ENCODE assay signal across 8 cellular contexts in genomic region chr18:12376034-12376717, GRCh38. TPM values are rescaled to one million over a fixed set of nuclear protein-coding genes. Genes with fewer than 3 reads are reported as not detected.
DNase-seq lines count a peak whose midpoint lies in the region; ATAC-seq and TF ChIP-seq lines count a peak whose summit lies in the region.

No MANE protein-coding gene starts in this region.

- H3K27me3 ChIP-seq in ACC112 (ENCODE audit: insufficient read depth, low read length): no peaks in the 10 kb centered on the region
- no peaks in the 10 kb centered on the region for H3K27me3 ChIP-seq in upper lobe of left lung

- 13 to 17% methylated on average over 38 of the region's 38 CpGs for WGBS in lower leg skin, 2 donors
- WGBS in upper lobe of left lung, 2 donors: 23 to 30% methylated on average over 15 to 38 of the region's 38 CpGs

- H3K4me3 ChIP-seq in ACC112 (ENCODE audit: low read depth, low read length) (peak overlapping the region; percentile 98), lower leg skin (ENCODE audit: low read depth, poor library complexity, severe bottlenecking) (peak overlapping the region; percentile 77), upper lobe of left lung (peak overlapping the region; percentile 85 to 90 (median 86))

- TF ChIP-seq CTCF in lower leg skin (IDR thresholded peaks at IDR 0.05) (no peak), upper lobe of left lung (IDR thresholded peaks at IDR 0.05) (no peak)

- TF ChIP-seq EP300 in upper lobe of left lung (IDR thresholded peaks at IDR 0.05): no peak

- H3K79me2 ChIP-seq in ACC112 (ENCODE audit: control insufficient read depth, insufficient read depth, low read length, unreplicated experiment): peaks cover 54% of the 10 kb centered on the region

- H3K9me3 ChIP-seq in upper lobe of left lung: no peaks in the 10 kb centered on the region

- H3K27ac ChIP-seq in ACC112 (ENCODE audit: low read depth, low read length): peak overlapping the region; percentile 98
- H3K27ac ChIP-seq in upper lobe of left lung: peak overlapping the region; percentile 98 to 100 (median 98)

- TF ChIP-seq POLR2A in lower leg skin (IDR thresholded peaks at IDR 0.05): no peak
- no peak for TF ChIP-seq POLR2A in upper lobe of left lung (IDR thresholded peaks at IDR 0.05)

- H3K36me3 ChIP-seq in ACC112 (ENCODE audit: insufficient read depth, low read length): peaks cover 9% of the 10 kb centered on the region
- H3K36me3 ChIP-seq in upper lobe of left lung: peaks cover 0 to 3% (median 0%) of the 10 kb centered on the region in 4 donors

- intact Hi-C loops in lower leg skin (cut with DNase I; ENCODE audit: low total_unique reads): no loop called here

- peak; percentile 55 for DNase-seq in RKO (ENCODE audit: low spot score)
- DNase-seq in cerebellar cortex (ENCODE audit: low spot score): peak; percentile 16
- DNase-seq in lower leg skin (ENCODE audit: low spot score in 2 of 2): peak in 1 of 2 donors; percentile 38
- peak; percentile 23 to 54 for DNase-seq in upper lobe of left lung
- no peak for DNase-seq in NK-92 treated with Interleukin-12 subunit alpha and Interleukin-12 subunit beta, amount 100 ng/mL, for 24 hours (lab: John Stamatoyannopoulos, UW)
- DNase-seq in midbrain (lab: John Stamatoyannopoulos, UW): no peak

- peak; percentile 0 for ATAC-seq in GM18868 (IDR thresholded peaks at IDR 0.05; ENCODE audit: unreplicated experiment)
- no peak for ATAC-seq in upper lobe of left lung (ENCODE audit: low FRiP score in 2 of 2)

- H2AFZ ChIP-seq in ACC112 (ENCODE audit: low read length, unreplicated experiment): peak overlapping the region; percentile 20

- H3K4me1 ChIP-seq in ACC112 (ENCODE audit: control insufficient read depth, insufficient read depth, low read length, unreplicated experiment) (peaks cover 11% of the 10 kb centered on the region), upper lobe of left lung (peaks cover 33 to 54% (median 36%) of the 10 kb centered on the region in 4 donors)

RNA-seq across cellular contexts. Expression of gene AFG3L2, which starts 0.9 kb away (rescaled TPM):
- total RNA-seq in lower leg skin (10 to 100 TPM; 57.5 to 67.9 (median 60.1) TPM), upper lobe of left lung (10 to 100 TPM; 31.3 to 55.6 (median 38.3) TPM)

RNA-seq across cellular contexts. Expression of gene PRELID3A, which starts 31.6 kb away (rescaled TPM):
- 1 to 10 TPM in 2 of 4 donors, under 1 TPM in 2; 0.69 to 5.0 (median 1.7) TPM for total RNA-seq in lower leg skin
- 10 to 100 TPM in 2 of 6 donors, 1 to 10 TPM in 4; 2.6 to 16.5 (median 4.7) TPM for total RNA-seq in upper lobe of left lung

Comparison
In these comparisons a context has a peak if more than half of its experiments do, and no peak if none do; other contexts are left out.
1. DNase-seq: peak in RKO (single experiment), cerebellar cortex (single experiment) and upper lobe of left lung (2 of 2); none in NK-92 treated with Interleukin-12 subunit alpha and Interleukin-12 subunit beta, amount 100 ng/mL, for 24 hours (single experiment) and midbrain (single experiment).
2. Peak in every context shown above with its lines, with median percentiles within 50 percentile points of each other: H3K4me3 ChIP-seq.